ENCODE assay signal across 15 cellular contexts in genomic region chr10:69806266-69806665, GRCh38. TPM values are rescaled to one million over a fixed set of nuclear protein-coding genes. Genes with fewer than 3 reads are reported as not detected.
"Had no signal": no experiment of that assay in that cellular context is flagged by ENCODE, and none has a peak within 500 bp of the region (broad histone marks: within the 10 kb centered on the region; RNA-seq: fewer than 3 reads in every experiment).

No MANE protein-coding gene starts in this region.

- H3K27me3 ChIP-seq: gastrocnemius medialis, tibial artery, vagina had no signal

- ATAC-seq: body of pancreas; gastrocnemius medialis; heart left ventricle; left colon; pancreas; stimulated activated memory B cell treated with anti-CD40 and anti-IgM and Interleukin-4, amounts not matched to agents 10 μg/mL and 1 μg/mL and 100 μg/mL, for 72 hours had no signal

- H3K27ac ChIP-seq: body of pancreas, coronary artery, gastrocnemius medialis, heart left ventricle, pancreas, tibial artery, vagina had no signal

- H3K36me3 ChIP-seq: gastrocnemius medialis, heart left ventricle, pancreas, tibial artery, vagina had no signal

- H3K9me3 ChIP-seq: body of pancreas, gastrocnemius medialis, heart left ventricle, pancreas, tibial artery, vagina had no signal

- H3K4me3 ChIP-seq: body of pancreas, coronary artery, gastrocnemius medialis, heart left ventricle, lung, pancreas, tibial artery, vagina had no signal

- DNase-seq: activated CD4-positive, alpha-beta memory T cell treated with anti-CD3 and anti-CD28 coated beads, Interleukin-2, amount 10 ng/mL, durations not matched to agents 7 days and 5 days; activated CD4-positive, alpha-beta T cell treated with anti-CD3 and anti-CD28 coated beads for 4 hours; activated effector memory CD4-positive, alpha-beta T cell treated with Interleukin-2 at 50 U/mL for 16 hours; activated T-cell treated with anti-CD3 and anti-CD28 coated beads, Interleukin-2, amount 50 U/mL, for 24 hours; body of pancreas; central memory CD4-positive, alpha-beta T cell; gastrocnemius medialis; heart left ventricle; left colon; pancreas; tibial artery had no signal

RNA-seq across cellular contexts. Expression of gene COL13A1, which starts 4.6 kb away (rescaled TPM):
- total RNA-seq: activated CD4-positive, alpha-beta memory T cell treated with anti-CD3 and anti-CD28 coated beads, Interleukin-2, amount 10 ng/mL, durations not matched to agents 7 days and 5 days; vagina had no signal
